Comparison of ENCODE assay signal across 28 cellular contexts in the genomic region with DNA sequence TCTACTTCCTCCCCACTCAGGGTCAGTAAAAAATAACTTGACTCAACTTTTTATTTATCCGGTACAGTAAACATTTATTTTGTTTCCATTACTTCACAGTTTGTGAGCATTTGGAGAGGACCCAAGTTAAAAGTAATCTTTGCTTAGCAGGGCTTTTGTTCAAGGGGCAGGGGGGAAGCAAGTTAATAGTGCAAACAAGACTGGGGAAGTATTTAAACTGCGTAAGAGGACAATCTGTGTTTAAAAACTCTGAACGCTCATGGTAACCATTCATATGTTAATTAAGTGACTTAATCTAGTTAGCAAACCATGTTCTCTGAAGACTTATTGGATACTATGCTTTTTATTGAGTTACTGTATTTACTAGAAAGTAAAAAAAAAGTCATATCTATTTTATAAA.
"Had no signal": no experiment of that assay in that cellular context is flagged by ENCODE, and none has a peak within 500 bp of the region (broad histone marks: within the 10 kb centered on the region; RNA-seq: fewer than 3 reads in every experiment).

No MANE protein-coding gene starts in this region.

- H3K27me3 Mint-ChIP-seq: activated CD8-positive, alpha-beta memory T cell treated with anti-CD3 and anti-CD28 coated beads, Interleukin-2, amount 10 ng/mL, durations not matched to agents 7 days and 5 days; activated naive CD4-positive, alpha-beta T cell treated with anti-CD3 and anti-CD28 coated beads, Interleukin-2, amount 50 U/mL, for 24 hours; activated T-cell treated with anti-CD3 and anti-CD28 coated beads, Interleukin-2, amount 50 U/mL, for 24 hours had no signal

- H3K9me3 Mint-ChIP-seq: activated naive CD4-positive, alpha-beta T cell treated with anti-CD3 and anti-CD28 coated beads, Interleukin-2, amount 50 U/mL, for 24 hours; activated T-cell treated with anti-CD3 and anti-CD28 coated beads, Interleukin-2, amount 50 U/mL, for 24 hours; activated T-helper 1 cell treated with anti-CD3 and anti-CD28 coated beads, Interleukin-12 subunit alpha, Interleukin-12 subunit beta, Interleukin-2, Interleukin-4 antibody, amounts not matched to agents 30 ng/mL and 10 ng/mL and 1 ng/mL, durations not matched to agents 14 hours and 24 hours and 36 hours; T-helper 1 cell treated with Interleukin-12 subunit alpha and Interleukin-12 subunit beta and Interleukin-4 antibody, amounts not matched to agents 30 μg/mL and 1 μg/mL, for 36 hours had no signal

- H3K4me1 Mint-ChIP-seq: activated CD8-positive, alpha-beta memory T cell treated with anti-CD3 and anti-CD28 coated beads, Interleukin-2, amount 10 ng/mL, durations not matched to agents 7 days and 5 days; activated naive CD4-positive, alpha-beta T cell treated with anti-CD3 and anti-CD28 coated beads, Interleukin-2, amount 50 U/mL, for 24 hours had no signal

- H3K36me3 ChIP-seq: Peyer's patch, SJSA1 had no signal

- H3K4me3 ChIP-seq: body of pancreas, Peyer's patch, SJSA1 had no signal

- DNase-seq: activated CD4-positive, alpha-beta T cell treated with anti-CD3 and anti-CD28 coated beads for 48 hours; activated CD4-positive, alpha-beta T cell treated with anti-CD3 and anti-CD28 coated beads, Interleukin-2, amount 50 U/mL, for 48 hours; activated CD8-positive, alpha-beta memory T cell treated with anti-CD3 and anti-CD28 coated beads, Interleukin-2, amount 10 ng/mL, durations not matched to agents 7 days and 5 days; activated effector memory CD4-positive, alpha-beta T cell treated with Interleukin-2 at 50 U/mL for 16 hours; activated naive CD4-positive, alpha-beta T cell; activated T-cell treated with anti-CD3 and anti-CD28 coated beads, Interleukin-2, amount 50 U/mL, for 24 hours; aorta; body of pancreas; central memory CD4-positive, alpha-beta T cell; NCI-H1092; NCI-H1417; NCI-H1930; NCI-H2171; NCI-H2227 treated with DMSO at 0.1 percent for 48 hours; NCI-H446 treated with DMSO at 0.1 percent for 48 hours; NCI-H524 treated with DMSO at 0.1 percent for 48 hours; NCI-H82; NK-92 treated with Interleukin-12 subunit alpha and Interleukin-12 subunit beta, amount 100 ng/mL, for 24 hours; OCI-M1; Peyer's patch; SHP77 had no signal

- H3K4me1 ChIP-seq: body of pancreas, Peyer's patch, SJSA1 had no signal

- H3K36me3 Mint-ChIP-seq: activated CD8-positive, alpha-beta memory T cell treated with anti-CD3 and anti-CD28 coated beads, Interleukin-2, amount 10 ng/mL, durations not matched to agents 7 days and 5 days; activated naive CD4-positive, alpha-beta T cell treated with anti-CD3 and anti-CD28 coated beads, Interleukin-2, amount 50 U/mL, for 24 hours had no signal

- FAIRE-seq: bronchial epithelial cell had no signal

- H3K27ac Mint-ChIP-seq: activated CD8-positive, alpha-beta memory T cell treated with anti-CD3 and anti-CD28 coated beads, Interleukin-2, amount 10 ng/mL, durations not matched to agents 7 days and 5 days; activated naive CD4-positive, alpha-beta T cell treated with anti-CD3 and anti-CD28 coated beads, Interleukin-2, amount 50 U/mL, for 24 hours; activated T-cell treated with anti-CD3 and anti-CD28 coated beads, Interleukin-2, amount 50 U/mL, for 24 hours; activated T-helper 1 cell treated with anti-CD3 and anti-CD28 coated beads, Interleukin-12 subunit alpha, Interleukin-12 subunit beta, Interleukin-2, Interleukin-4 antibody, amounts not matched to agents 30 ng/mL and 10 ng/mL and 1 ng/mL, durations not matched to agents 14 hours and 24 hours and 36 hours; T-helper 1 cell treated with Interleukin-12 subunit alpha and Interleukin-12 subunit beta and Interleukin-4 antibody, amounts not matched to agents 30 μg/mL and 1 μg/mL, for 36 hours had no signal

- H3K27ac ChIP-seq: body of pancreas, Peyer's patch, RWPE1, SJSA1 had no signal

- ATAC-seq: activated CD4-positive, CD25-positive, alpha-beta regulatory T cell treated with anti-CD3 and anti-CD28 coated beads, Interleukin-2, amount 50 U/mL, for 24 hours; activated CD8-positive, alpha-beta memory T cell treated with anti-CD3 and anti-CD28 coated beads, Interleukin-2, amount 10 ng/mL, durations not matched to agents 7 days and 5 days; body of pancreas had no signal

- H3K27me3 ChIP-seq: body of pancreas, Peyer's patch, SJSA1 had no signal

- H3K4me3 Mint-ChIP-seq: activated CD8-positive, alpha-beta memory T cell treated with anti-CD3 and anti-CD28 coated beads, Interleukin-2, amount 10 ng/mL, durations not matched to agents 7 days and 5 days; activated naive CD4-positive, alpha-beta T cell treated with anti-CD3 and anti-CD28 coated beads, Interleukin-2, amount 50 U/mL, for 24 hours; activated T-cell treated with anti-CD3 and anti-CD28 coated beads, Interleukin-2, amount 50 U/mL, for 24 hours; activated T-helper 1 cell treated with anti-CD3 and anti-CD28 coated beads, Interleukin-12 subunit alpha, Interleukin-12 subunit beta, Interleukin-2, Interleukin-4 antibody, amounts not matched to agents 30 ng/mL and 10 ng/mL and 1 ng/mL, durations not matched to agents 14 hours and 24 hours and 36 hours; T-helper 1 cell treated with Interleukin-12 subunit alpha and Interleukin-12 subunit beta and Interleukin-4 antibody, amounts not matched to agents 30 μg/mL and 1 μg/mL, for 36 hours had no signal
